Comparison of ENCODE assay signal across 21 cellular contexts in genomic region chr10:96714031-96714590, GRCh38. TPM values are rescaled to one million over a fixed set of nuclear protein-coding genes. Genes with fewer than 3 reads are reported as not detected.
DNase-seq lines count a peak whose midpoint lies in the region; ATAC-seq lines count a peak whose summit lies in the region.
"Had no signal": no experiment of that assay in that cellular context is flagged by ENCODE, and none has a peak within 500 bp of the region (broad histone marks: within the 10 kb centered on the region; RNA-seq: fewer than 3 reads in every experiment).

No MANE protein-coding gene starts in this region.

- no peak overlapping the region for H3K4me3 Mint-ChIP-seq in stimulated activated naive B cell treated with anti-CD40 and anti-IgM and Interleukin-4, amounts not matched to agents 10 μg/mL and 1 μg/mL and 100 μg/mL, for 72 hours
- H3K4me3 Mint-ChIP-seq: CD8-positive, alpha-beta memory T cell; effector memory CD8-positive, alpha-beta T cell; stimulated activated naive CD8-positive, alpha-beta T cell treated with anti-CD3 and anti-CD28 coated beads, Interleukin-15, Interleukin-2, amounts not matched to agents 100 ng/mL and 50 ng/mL, for 24 hours had no signal

- in situ Hi-C loops in SK-MEL-5 (cut with HindIII; ENCODE audit: low pct_unique_long_range_greater_than_20kb, low sequenced_read_pairs): no loop called here

- DNase-seq in HCEC 1CT (peak; percentile 74), SK-MEL-5 (ENCODE audit: low read depth, low spot score) (peak; percentile 13), foreskin melanocyte (peak; percentile 56), mesenteric fat pad (ENCODE audit: low spot score) (no peak), NCI-H345 (lab: John Stamatoyannopoulos, UW) (no peak)
- DNase-seq in stimulated activated naive B cell treated with anti-CD40 and anti-IgM and Interleukin-4, amounts not matched to agents 10 μg/mL and 1 μg/mL and 100 μg/mL, for 72 hours: no peak
- DNase-seq: activated CD4-positive, alpha-beta T cell treated with anti-CD3 and anti-CD28 coated beads for 1 hour; activated CD8-positive, alpha-beta memory T cell treated with anti-CD3 and anti-CD28 coated beads, Interleukin-2, amount 50 U/mL, for 4 hours; caudate nucleus; CD8-positive, alpha-beta memory T cell; effector memory CD8-positive, alpha-beta T cell; foreskin fibroblast; KBM-7; mesenchymal stem cell; NCI-H524; Peyer's patch; T-helper 1 cell had no signal

- no peaks in the 10 kb centered on the region for H3K9me3 Mint-ChIP-seq in stimulated activated naive B cell treated with anti-CD40 and anti-IgM and Interleukin-4, amounts not matched to agents 10 μg/mL and 1 μg/mL and 100 μg/mL, for 72 hours
- H3K9me3 Mint-ChIP-seq: activated naive CD4-positive, alpha-beta T cell treated with anti-CD3 and anti-CD28 coated beads, Interleukin-2, amount 50 U/mL, for 72 hours; CD8-positive, alpha-beta memory T cell; effector memory CD8-positive, alpha-beta T cell; stimulated activated naive CD8-positive, alpha-beta T cell treated with anti-CD3 and anti-CD28 coated beads, Interleukin-15, Interleukin-2, amounts not matched to agents 100 ng/mL and 50 ng/mL, for 24 hours had no signal

- no peak for ATAC-seq in stimulated activated naive B cell treated with anti-CD40 and anti-IgM and Interleukin-4, amounts not matched to agents 10 μg/mL and 1 μg/mL and 100 μg/mL, for 72 hours (replicated peaks)
- no peak for ATAC-seq in GM18517 (IDR thresholded peaks at IDR 0.05; ENCODE audit: unreplicated experiment)
- ATAC-seq: activated naive CD4-positive, alpha-beta T cell treated with anti-CD3 and anti-CD28 coated beads, Interleukin-2, amount 50 U/mL, for 72 hours; effector memory CD8-positive, alpha-beta T cell had no signal

- H3K27me3 Mint-ChIP-seq in stimulated activated naive B cell treated with anti-CD40 and anti-IgM and Interleukin-4, amounts not matched to agents 10 μg/mL and 1 μg/mL and 100 μg/mL, for 72 hours: no peaks in the 10 kb centered on the region
- H3K27me3 Mint-ChIP-seq: CD8-positive, alpha-beta memory T cell; effector memory CD8-positive, alpha-beta T cell; stimulated activated naive CD8-positive, alpha-beta T cell treated with anti-CD3 and anti-CD28 coated beads, Interleukin-15, Interleukin-2, amounts not matched to agents 100 ng/mL and 50 ng/mL, for 24 hours had no signal

- H3K4me1 Mint-ChIP-seq in stimulated activated naive B cell treated with anti-CD40 and anti-IgM and Interleukin-4, amounts not matched to agents 10 μg/mL and 1 μg/mL and 100 μg/mL, for 72 hours: peaks cover 51 to 80% of the 10 kb centered on the region in 2 donors

- H3K36me3 Mint-ChIP-seq in stimulated activated naive B cell treated with anti-CD40 and anti-IgM and Interleukin-4, amounts not matched to agents 10 μg/mL and 1 μg/mL and 100 μg/mL, for 72 hours: peaks cover 24 to 44% of the 10 kb centered on the region in 2 donors
- H3K36me3 Mint-ChIP-seq: activated naive CD4-positive, alpha-beta T cell treated with anti-CD3 and anti-CD28 coated beads, Interleukin-2, amount 50 U/mL, for 72 hours had no signal

- H3K27ac Mint-ChIP-seq in stimulated activated naive B cell treated with anti-CD40 and anti-IgM and Interleukin-4, amounts not matched to agents 10 μg/mL and 1 μg/mL and 100 μg/mL, for 72 hours: peak overlapping the region; percentile 59
- H3K27ac Mint-ChIP-seq: activated naive CD4-positive, alpha-beta T cell treated with anti-CD3 and anti-CD28 coated beads, Interleukin-2, amount 50 U/mL, for 72 hours; effector memory CD8-positive, alpha-beta T cell; stimulated activated naive CD8-positive, alpha-beta T cell treated with anti-CD3 and anti-CD28 coated beads, Interleukin-15, Interleukin-2, amounts not matched to agents 100 ng/mL and 50 ng/mL, for 24 hours had no signal

RNA-seq across cellular contexts. Expression of gene PIK3AP1, which starts 6.2 kb away (rescaled TPM):
- total RNA-seq in SK-MEL-5 (2014; rRNA removed; shearing (Covaris generic)): 0.13 and 0.32 TPM in 2 replicates
- polyA plus RNA-seq in SK-MEL-5 (2015; cell fraction: cytosol; rRNA removed): 0.21 and 1.6 TPM in 2 replicates
- not detected in 2 replicates for polyA plus RNA-seq in SK-MEL-5 (2015; cell fraction: nucleus; rRNA removed)
- 17.7 TPM for total RNA-seq in mesenteric fat pad
- polyA plus RNA-seq: smooth muscle cell had no signal

Comparison
In these comparisons a context has a peak if more than half of its experiments do, and no peak if none do; other contexts are left out.
1. DNase-seq: peak in HCEC 1CT (single experiment), SK-MEL-5 (single experiment) and foreskin melanocyte (single experiment); none in stimulated activated naive B cell treated with anti-CD40 and anti-IgM and Interleukin-4, amounts not matched to agents 10 μg/mL and 1 μg/mL and 100 μg/mL, for 72 hours (single experiment), mesenteric fat pad (single experiment) and NCI-H345 (single experiment).
2. RNA of gene PIK3AP1, which starts 6.2 kb away (total RNA-seq): 17.7 TPM in mesenteric fat pad (single experiment); 0.13 to 0.32 TPM in SK-MEL-5; every median in the first group is over 10 times any median in the second.